In genomic region chr1:45843474-45843905, GRCh38 we compare ENCODE assay signal across 8 cellular contexts. TPM values are rescaled to one million over a fixed set of nuclear protein-coding genes. Genes with fewer than 3 reads are reported as not detected.
A peak's percentile ranks its signal among the peaks of the same experiment; 100 is the strongest.
DNase-seq lines count a peak whose midpoint lies in the region; ATAC-seq and TF ChIP-seq lines count a peak whose summit lies in the region.

No MANE protein-coding gene starts in this region.

- DNase-seq in AG04449 (ENCODE audit: low read depth, low spot score) (peak; percentile 12), SW480 (ENCODE audit: low spot score) (peak; percentile 52), fibroblast of villous mesenchyme (ENCODE audit: low read depth) (peak; percentile 54), substantia nigra (lab: John Stamatoyannopoulos, UW) (no peak), T-helper 9 cell (no peak)
- DNase-seq in activated CD4-positive, CD25-positive, alpha-beta regulatory T cell treated with anti-CD3 and anti-CD28 coated beads, Interleukin-2, amount 50 U/mL, for 72 hours: no peak

- TF ChIP-seq CTCF in AG04449 (IDR thresholded peaks at IDR 0.05; ENCODE audit: insufficient read depth, low read length, missing control alignments) (no peak), fibroblast of villous mesenchyme (IDR thresholded peaks at IDR 0.05; ENCODE audit: insufficient read depth, low read depth, low read length) (peak; percentile 36)

- CTCF ChIA-PET in AG04449 (lab: Yijun Ruan, JAX): interaction anchor here (0.9 to 1.4 kb wide), 9 partner anchors 10 to 259 kb away, joined by 3 to 5 read pairs (median 3); partner anchors contain the start of gene GPBP1L1

- ATAC-seq in GM21825 (IDR thresholded peaks at IDR 0.05; ENCODE audit: unreplicated experiment): peak; percentile 38
- ATAC-seq in GM19397 (IDR thresholded peaks at IDR 0.05; ENCODE audit: unreplicated experiment): no peak

- POLR2A ChIA-PET in AG04449 (lab: Yijun Ruan, JAX): interaction anchor here (0.6 kb wide), 1 partner anchor 149 kb away, joined by 3 read pairs; no protein-coding TSS in a partner anchor

- H3K4me3 ChIP-seq in AG04449 (ENCODE audit: low read depth, low read length): no peak overlapping the region
- no peak overlapping the region for H3K4me3 ChIP-seq in fibroblast of villous mesenchyme (ENCODE audit: low read depth, low read length)

- no peak overlapping the region for H3K27ac ChIP-seq in substantia nigra (ENCODE audit: low read depth, low read length, poor library complexity, severe bottlenecking)

RNA-seq across cellular contexts. Expression of gene MAST2, which starts 40.1 kb away (rescaled TPM):
- total RNA-seq in fibroblast of villous mesenchyme: 34.5 and 39.0 TPM in 2 replicates

Comparison
In these comparisons a context has a peak if more than half of its experiments do, and no peak if none do; other contexts are left out.
1. DNase-seq: peak in AG04449 (single experiment), SW480 (single experiment) and fibroblast of villous mesenchyme (single experiment); none in activated CD4-positive, CD25-positive, alpha-beta regulatory T cell treated with anti-CD3 and anti-CD28 coated beads, Interleukin-2, amount 50 U/mL, for 72 hours (single experiment), substantia nigra (0 of 49) and T-helper 9 cell (single experiment).